ENCODE assay signal across 8 cellular contexts in the genomic region with DNA sequence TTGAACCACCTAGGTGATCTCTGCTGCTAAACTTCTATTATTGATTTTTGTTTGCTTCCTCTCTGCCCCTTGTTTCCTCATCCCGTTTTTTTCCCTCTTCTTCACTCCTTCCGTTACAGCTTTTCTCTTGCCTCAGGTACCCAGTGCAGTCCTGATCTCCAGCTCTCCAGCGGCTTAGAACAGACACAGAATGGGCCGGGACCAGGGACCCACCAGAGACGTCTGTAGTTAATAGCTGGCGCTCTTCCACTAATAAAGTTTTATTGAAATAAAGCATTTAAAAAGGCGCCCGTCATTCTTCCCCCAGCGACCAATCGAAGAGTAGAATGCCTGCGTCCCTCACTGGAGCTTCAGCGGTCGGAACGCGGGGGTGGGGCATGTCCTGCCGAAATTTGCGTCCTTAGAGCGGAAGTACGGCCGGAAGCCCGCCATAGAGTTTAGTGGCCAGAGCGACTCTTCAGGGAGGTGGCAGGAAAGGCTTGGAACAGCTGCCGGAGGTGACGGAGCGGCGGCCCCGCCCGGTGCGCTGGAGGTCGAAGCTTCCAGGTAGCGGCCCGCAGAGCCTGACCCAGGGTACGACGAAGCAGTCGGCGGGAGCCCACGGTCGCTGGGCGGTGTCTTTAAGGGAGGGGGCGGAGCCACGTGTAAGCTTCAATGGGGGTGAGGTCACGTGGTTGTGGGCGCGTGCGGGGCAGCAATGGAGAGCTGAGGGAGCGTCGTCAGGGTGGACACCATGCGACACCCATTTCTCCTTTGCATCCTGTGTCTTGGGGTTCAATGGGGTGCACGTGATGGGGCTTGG. TPM values are rescaled to one million over a fixed set of nuclear protein-coding genes. Genes with fewer than 3 reads are reported as not detected.
DNase-seq lines count a peak whose midpoint lies in the region; ATAC-seq and TF ChIP-seq lines count a peak whose summit lies in the region.

A gene with protein sequence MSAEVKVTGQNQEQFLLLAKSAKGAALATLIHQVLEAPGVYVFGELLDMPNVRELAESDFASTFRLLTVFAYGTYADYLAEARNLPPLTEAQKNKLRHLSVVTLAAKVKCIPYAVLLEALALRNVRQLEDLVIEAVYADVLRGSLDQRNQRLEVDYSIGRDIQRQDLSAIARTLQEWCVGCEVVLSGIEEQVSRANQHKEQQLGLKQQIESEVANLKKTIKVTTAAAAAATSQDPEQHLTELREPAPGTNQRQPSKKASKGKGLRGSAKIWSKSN (plus strand): TSS at position 440 of the 802 bp plus-strand sequence. CDS start 611 bp downstream, outside the sequence.

- H3K27me3 Mint-ChIP-seq in activated naive CD8-positive, alpha-beta T cell treated with anti-CD3 and anti-CD28 coated beads, Interleukin-2, amount 10 ng/mL, durations not matched to agents 7 days and 5 days, result peaks cover 3% of the 10 kb centered on the region
- peaks cover 5% of the 10 kb centered on the region for H3K27me3 Mint-ChIP-seq in glutamatergic neuron (ENCODE audit: unreplicated experiment)

- H3K27ac ChIP-seq in SU-DHL-6 (ENCODE audit: low read depth, low read length) (peak within 1 kb of the TSS; percentile 59), osteoblast (ENCODE audit: low read depth, low read length) (peak within 1 kb of the TSS; percentile 94), thoracic aorta (peak within 1 kb of the TSS; percentile 76 to 84)

- no peaks in the 10 kb centered on the region for H3K9me2 ChIP-seq in SU-DHL-6 (replicated peaks; ENCODE audit: insufficient read depth, low read length)

- peaks cover 18% of the 10 kb centered on the region for H3F3A ChIP-seq in SU-DHL-6 (ENCODE audit: insufficient read depth)

- peak within 1 kb of the TSS; percentile 70 for H3K9ac ChIP-seq in SU-DHL-6 (ENCODE audit: low read length)

- H3K9me3 ChIP-seq in SU-DHL-6 (ENCODE audit: insufficient read depth, low read length) (no peaks in the 10 kb centered on the region), osteoblast (ENCODE audit: low read depth, low read length) (no peaks in the 10 kb centered on the region), thoracic aorta (no peaks in the 10 kb centered on the region)

- no peaks in the 10 kb centered on the region for H3K36me3 ChIP-seq in SU-DHL-6 (ENCODE audit: low read length)
- H3K36me3 ChIP-seq in osteoblast (ENCODE audit: insufficient read depth, low read length), result peaks cover 18% of the 10 kb centered on the region
- peaks cover 12% of the 10 kb centered on the region for H3K36me3 ChIP-seq in thoracic aorta

- TF ChIP-seq CTCF in SU-DHL-6 (IDR thresholded peaks at IDR 0.05; ENCODE audit: insufficient read depth, low read length, poor library complexity, severe bottlenecking) (no peak), glutamatergic neuron (IDR thresholded peaks at IDR 0.05; ENCODE audit: partially characterized antibody, unreplicated experiment) (no peak), osteoblast (IDR thresholded peaks at IDR 0.05; ENCODE audit: extremely low read depth, low read depth, low read length) (no peak), thoracic aorta (IDR thresholded peaks at IDR 0.05) (no peak)

- H3K4me3 Mint-ChIP-seq in activated naive CD8-positive, alpha-beta T cell treated with anti-CD3 and anti-CD28 coated beads, Interleukin-2, amount 10 ng/mL, durations not matched to agents 7 days and 5 days, result peak within 1 kb of the TSS; percentile 99
- H3K4me3 Mint-ChIP-seq in glutamatergic neuron (ENCODE audit: unreplicated experiment), result peak within 1 kb of the TSS; percentile 96

- H4K20me1 ChIP-seq in SU-DHL-6 (ENCODE audit: low read depth, low read length) (no peaks in the 10 kb centered on the region), osteoblast (ENCODE audit: insufficient read depth, low read length) (no peaks in the 10 kb centered on the region)

- H3K79me2 ChIP-seq in SU-DHL-6 (ENCODE audit: insufficient read depth, low read length) (no peaks in the 10 kb centered on the region), osteoblast (ENCODE audit: insufficient read depth, low read length) (peaks cover 17% of the 10 kb centered on the region)

- H3K9me3 Mint-ChIP-seq in activated naive CD8-positive, alpha-beta T cell treated with anti-CD3 and anti-CD28 coated beads, Interleukin-2, amount 10 ng/mL, durations not matched to agents 7 days and 5 days, result no peaks in the 10 kb centered on the region
- peaks cover 10% of the 10 kb centered on the region for H3K9me3 Mint-ChIP-seq in glutamatergic neuron (ENCODE audit: unreplicated experiment)

- TF ChIP-seq POLR2A in GM10847 (IDR thresholded peaks at IDR 0.05; ENCODE audit: extremely low read depth, insufficient read length), result peak; percentile 53

- DNase-seq in NCI-H128 (lab: John Stamatoyannopoulos, UW; ENCODE audit: unreplicated experiment) (peak; percentile 100), glutamatergic neuron (peak; percentile 95), osteoblast (ENCODE audit: insufficient read length, low spot score, missing footprints) (peak; percentile 98), thoracic aorta (ENCODE audit: low spot score) (peak; percentile 82)
- peak; percentile 93 for DNase-seq in activated naive CD8-positive, alpha-beta T cell treated with anti-CD3 and anti-CD28 coated beads, Interleukin-2, amount 10 ng/mL, durations not matched to agents 7 days and 5 days

- ATAC-seq in HG02678 (IDR thresholded peaks at IDR 0.05; ENCODE audit: unreplicated experiment) (peak; percentile 96), thoracic aorta (ENCODE audit: insufficient number of reproducible peaks, low FRiP score, low read depth) (peak; percentile 97)
- ATAC-seq in activated naive CD8-positive, alpha-beta T cell treated with anti-CD3 and anti-CD28 coated beads, Interleukin-2, amount 10 ng/mL, durations not matched to agents 7 days and 5 days (ENCODE audit: low read depth), result peak; percentile 97

- H3K36me3 Mint-ChIP-seq in activated naive CD8-positive, alpha-beta T cell treated with anti-CD3 and anti-CD28 coated beads, Interleukin-2, amount 10 ng/mL, durations not matched to agents 7 days and 5 days, result peaks cover 7% of the 10 kb centered on the region
- H3K36me3 Mint-ChIP-seq in glutamatergic neuron (ENCODE audit: unreplicated experiment), result no peaks in the 10 kb centered on the region

- H3K4me1 Mint-ChIP-seq in activated naive CD8-positive, alpha-beta T cell treated with anti-CD3 and anti-CD28 coated beads, Interleukin-2, amount 10 ng/mL, durations not matched to agents 7 days and 5 days, result peaks cover 22% of the 10 kb centered on the region
- peaks cover 3% of the 10 kb centered on the region for H3K4me1 Mint-ChIP-seq in glutamatergic neuron (ENCODE audit: low read depth, unreplicated experiment)

- peak within 1 kb of the TSS; percentile 99 for H3K27ac Mint-ChIP-seq in activated naive CD8-positive, alpha-beta T cell treated with anti-CD3 and anti-CD28 coated beads, Interleukin-2, amount 10 ng/mL, durations not matched to agents 7 days and 5 days
- H3K27ac Mint-ChIP-seq in glutamatergic neuron (ENCODE audit: unreplicated experiment), result peak within 1 kb of the TSS; percentile 94

- peak within 1 kb of the TSS; percentile 94 for H3K4me2 ChIP-seq in SU-DHL-6 (ENCODE audit: low read depth, low read length, poor library complexity, severe bottlenecking)
- peak within 1 kb of the TSS; percentile 88 for H3K4me2 ChIP-seq in osteoblast (ENCODE audit: insufficient read depth, low read length)

- POLR2A ChIA-PET in activated naive CD8-positive, alpha-beta T cell treated with anti-CD3 and anti-CD28 coated beads, Interleukin-2, amount 10 ng/mL, durations not matched to agents 7 days and 5 days (lab: Charles Lee), result interaction anchor here (0.5 to 4.8 kb wide), 40 partner anchors 9 to 387 kb away, joined by 3 to 71 read pairs (median 4); a partner anchor contains a TSS

- H3K27me3 ChIP-seq in SU-DHL-6 (ENCODE audit: low read length), result no peaks in the 10 kb centered on the region
- no peaks in the 10 kb centered on the region for H3K27me3 ChIP-seq in osteoblast (ENCODE audit: insufficient read depth, low read length)
- no peaks in the 10 kb centered on the region for H3K27me3 ChIP-seq in thoracic aorta (replicated peaks; ENCODE audit: insufficient read depth)

- H3K4me1 ChIP-seq in osteoblast (ENCODE audit: insufficient read depth, low read length), result peaks cover 9% of the 10 kb centered on the region
- peaks cover 10 to 12% of the 10 kb centered on the region in 2 donors for H3K4me1 ChIP-seq in thoracic aorta (ENCODE audit: control insufficient read depth in 1 of 2, low read depth in 2 of 2)

- H3K4me3 ChIP-seq in SU-DHL-6 (ENCODE audit: insufficient read depth, low read length, poor library complexity, severe bottlenecking) (peak within 1 kb of the TSS; percentile 78), osteoblast (ENCODE audit: insufficient read depth, low read length) (peak within 1 kb of the TSS; percentile 93), thoracic aorta (peak within 1 kb of the TSS; percentile 81)

- H2AFZ ChIP-seq in SU-DHL-6 (ENCODE audit: low read depth, low read length, severe bottlenecking), result peak within 1 kb of the TSS; percentile 77
- peak within 1 kb of the TSS; percentile 90 for H2AFZ ChIP-seq in osteoblast (ENCODE audit: low read length)

RNA-seq across cellular contexts. Expression of the gene that starts here (rescaled TPM):
- total RNA-seq in activated naive CD8-positive, alpha-beta T cell treated with anti-CD3 and anti-CD28 coated beads, Interleukin-2, amount 10 ng/mL, durations not matched to agents 7 days and 5 days, result 10 to 100 TPM; 29.8 to 35.6 TPM
- total RNA-seq in glutamatergic neuron (ENCODE audit: unreplicated experiment) (25.9 TPM), osteoblast (91.9 and 98.8 TPM in 2 replicates), thoracic aorta (10 to 100 TPM; 69.9 to 78.2 TPM)

Comparison
In these comparisons a context has a peak if more than half of its experiments do, and no peak if none do; other contexts are left out.
1. Peak in every context shown above with its lines: DNase-seq, ATAC-seq, H3K4me3 ChIP-seq and H3K27ac ChIP-seq.